14 cellular contexts compared by ENCODE assay signal in the genomic region with DNA sequence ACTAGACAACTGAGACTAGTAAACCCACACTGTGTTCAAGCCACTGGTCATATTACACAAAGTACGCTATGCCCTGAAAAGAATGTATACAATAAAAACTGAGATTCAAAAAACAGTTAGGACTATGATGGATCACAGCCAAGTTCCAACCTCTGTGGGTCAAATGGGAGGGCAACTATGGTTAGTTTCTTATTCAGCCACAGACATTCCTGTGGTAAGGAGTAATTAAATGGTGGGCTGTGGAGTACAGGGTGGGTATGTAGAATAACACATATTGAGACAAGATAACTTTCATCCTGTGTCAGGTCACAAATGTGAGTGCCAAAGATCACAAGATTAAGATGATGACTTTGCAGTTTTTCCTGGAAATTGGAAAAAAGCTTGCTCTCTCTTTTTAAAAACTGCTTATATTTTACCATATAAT.
DNase-seq lines count a peak whose midpoint lies in the region; ATAC-seq, FAIRE-seq and TF ChIP-seq lines count a peak whose summit lies in the region.
"Had no signal": no experiment of that assay in that cellular context is flagged by ENCODE, and none has a peak within 500 bp of the region (broad histone marks: within the 10 kb centered on the region; RNA-seq: fewer than 3 reads in every experiment).

No MANE protein-coding gene starts in this region.

- H3K9me2 ChIP-seq in SK-N-SH = no peaks in the 10 kb centered on the region

- H3K4me3 ChIP-seq in HepG2 (replicated peaks in 1 of 3; ENCODE audit: insufficient read depth in 1 of 3, low read depth in 2 of 3, low read length in 3 of 3) (no peak overlapping the region), right lobe of liver (no peak overlapping the region), SK-N-SH (ENCODE audit: low read depth in 2 of 2, low read length in 1 of 2) (no peak overlapping the region), fibroblast of villous mesenchyme (ENCODE audit: low read depth, low read length) (no peak overlapping the region)
- H3K4me3 ChIP-seq: tibial artery had no signal

- FAIRE-seq in HepG2 (lab: Jason Lieb, UNC) = no peak

- H3K27me3 ChIP-seq in HepG2 (ENCODE audit: control insufficient read depth in 1 of 2, insufficient read depth in 2 of 2, low read length in 2 of 2) (no peaks in the 10 kb centered on the region), right lobe of liver (no peaks in the 10 kb centered on the region), SK-N-SH (ENCODE audit: insufficient read depth) (no peaks in the 10 kb centered on the region)
- H3K27me3 ChIP-seq: tibial artery had no signal

- POLR2A ChIA-PET in HepG2 (lab: Yijun Ruan, JAX) (no interaction called here), SK-N-SH (lab: Yijun Ruan, JAX) (no interaction called here)
- POLR2A ChIA-PET in activated CD4-positive, alpha-beta T cell treated with anti-CD3 and anti-CD28 coated beads for 36 hours (lab: Charles Lee) = interaction anchor here (0.6 kb wide), 1 partner anchor 469 kb away, joined by 3 read pairs; no protein-coding TSS in a partner anchor

- peaks cover 0 to 4% of the 10 kb centered on the region in 2 experiments; a peak in 1 of 5 replicates for H3K36me3 ChIP-seq in HepG2 (replicated peaks in 1 of 2; ENCODE audit: control insufficient read depth in 1 of 2, insufficient read depth in 2 of 2, low read length in 2 of 2)
- H3K36me3 ChIP-seq in right lobe of liver = no peaks in the 10 kb centered on the region
- H3K36me3 ChIP-seq in SK-N-SH (replicated peaks in 1 of 2; ENCODE audit: control insufficient read depth in 1 of 2, insufficient read depth in 2 of 2, low read length in 1 of 2) = no peaks in the 10 kb centered on the region
- H3K36me3 ChIP-seq: tibial artery had no signal

- peaks cover 15% of the 10 kb centered on the region for H3K36me3 Mint-ChIP-seq in activated CD4-positive, alpha-beta T cell treated with anti-CD3 and anti-CD28 coated beads for 36 hours (ENCODE audit: low read depth)
- H3K36me3 Mint-ChIP-seq in nephron progenitor cell (ENCODE audit: low read depth) = peaks cover 4% of the 10 kb centered on the region

- H3F3A ChIP-seq in SK-N-SH (replicated peaks; ENCODE audit: insufficient read depth) = peaks cover 21% of the 10 kb centered on the region

- no peaks in the 10 kb centered on the region for H3K27me3 Mint-ChIP-seq in activated CD4-positive, alpha-beta T cell treated with anti-CD3 and anti-CD28 coated beads for 36 hours
- H3K27me3 Mint-ChIP-seq in nephron progenitor cell (ENCODE audit: low read depth, poor library complexity) = no peaks in the 10 kb centered on the region
- H3K27me3 Mint-ChIP-seq: T-cell had no signal

- no TSS peak for BruUV-seq in HepG2 (replicated peaks; lab: Mats Ljungman, UMichigan)

- H3K9me3 ChIP-seq in HepG2 (ENCODE audit: low read length) = no peaks in the 10 kb centered on the region
- H3K9me3 ChIP-seq in right lobe of liver = no peaks in the 10 kb centered on the region
- no peaks in the 10 kb centered on the region for H3K9me3 ChIP-seq in SK-N-SH
- H3K9me3 ChIP-seq: tibial artery had no signal

- no peak overlapping the region for H3K4me2 ChIP-seq in HepG2 (ENCODE audit: low read depth, low read length)
- H3K4me2 ChIP-seq in SK-N-SH = peak overlapping the region; percentile 34

- intact Hi-C loops in HepG2 (cut with micrococcal nuclease; ENCODE audit: unreplicated experiment) (no loop called here), right lobe of liver (cut with DNase I) (no loop called here)
- intact Hi-C loops in activated CD4-positive, alpha-beta T cell treated with anti-CD3 and anti-CD28 coated beads for 36 hours (cut with DNase I, micrococcal nuclease) = no loop called here

- H3K79me2 ChIP-seq in HepG2 (ENCODE audit: insufficient read depth, low read length) (no peaks in the 10 kb centered on the region), SK-N-SH (ENCODE audit: insufficient read depth) (no peaks in the 10 kb centered on the region)

- no peak for TF ChIP-seq POLR2A in HepG2 (IDR thresholded peaks at IDR 0.05; ENCODE audit: insufficient read depth in 1 of 2, low read depth in 2 of 2, low read length in 2 of 2)
- TF ChIP-seq POLR2A in right lobe of liver (IDR thresholded peaks at IDR 0.05) = no peak

- H3K9me3 Mint-ChIP-seq in activated CD4-positive, alpha-beta T cell treated with anti-CD3 and anti-CD28 coated beads for 36 hours (ENCODE audit: low read depth) = no peaks in the 10 kb centered on the region
- no peaks in the 10 kb centered on the region for H3K9me3 Mint-ChIP-seq in nephron progenitor cell
- H3K9me3 Mint-ChIP-seq: neural crest cell had no signal

- H3K4me3 Mint-ChIP-seq in activated CD4-positive, alpha-beta T cell treated with anti-CD3 and anti-CD28 coated beads for 36 hours = no peak overlapping the region
- no peak overlapping the region for H3K4me3 Mint-ChIP-seq in nephron progenitor cell
- H3K4me3 Mint-ChIP-seq: neural crest cell, T-cell had no signal

- H3K27ac Mint-ChIP-seq in activated CD4-positive, alpha-beta T cell treated with anti-CD3 and anti-CD28 coated beads for 36 hours = no peak overlapping the region
- no peak overlapping the region for H3K27ac Mint-ChIP-seq in nephron progenitor cell
- H3K27ac Mint-ChIP-seq: T-cell had no signal

- H4K20me1 ChIP-seq in HepG2 (ENCODE audit: insufficient read depth, low read length) (no peaks in the 10 kb centered on the region), SK-N-SH (ENCODE audit: insufficient read depth) (0 out of 2 replicates have a peak, but pooled peaks cover 4% of the 10 kb centered on the region)

- 90% methylated on average over 1 of the region's 1 CpG for whole genome bisulfite sequencing in HepG2 (ENCODE audit: low lambda C conversion rate)
- WGBS in right lobe of liver (ENCODE audit: insufficient coverage, low coverage, low lambda C conversion rate, missing lambda C conversion rate) = 89% methylated on average over 1 of the region's 1 CpG
- 44% methylated on average over 1 of the region's 1 CpG for WGBS in SK-N-SH (ENCODE audit: low lambda C conversion rate)

- in situ Hi-C loops in HepG2 (cut with HindIII; ENCODE audit: extremely low pct_ligation_motif_present, low pct_unique_long_range_greater_than_20kb) = no loop called here

- H2AFZ ChIP-seq in HepG2 (ENCODE audit: low read length) = no peak overlapping the region
- H2AFZ ChIP-seq in SK-N-SH (ENCODE audit: low read depth) = no peak overlapping the region

- H3K4me1 ChIP-seq in HepG2 (ENCODE audit: insufficient read depth, low read length) (peaks cover 19% of the 10 kb centered on the region), right lobe of liver (peaks cover 0 to 6% (median 0%) of the 10 kb centered on the region in 4 donors), SK-N-SH (ENCODE audit: control insufficient read depth in 1 of 2, insufficient read depth in 2 of 2, low read depth in 1 of 2, low read length in 1 of 2) (peaks cover 0 to 13% of the 10 kb centered on the region in 2 experiments; a peak in 2 of 4 replicates)

- CTCF ChIA-PET in HepG2 (lab: Yijun Ruan, JAX; ENCODE audit: low intra/inter-chr PET ratio, low total read pairs) = no interaction called here
- CTCF ChIA-PET in SK-N-SH (lab: Yijun Ruan, JAX) = interaction anchor here (1.1 to 1.4 kb wide), 2 partner anchors 22 to 30 kb away, joined by 3 to 4 read pairs; no protein-coding TSS in a partner anchor
- CTCF ChIA-PET in activated CD4-positive, alpha-beta T cell treated with anti-CD3 and anti-CD28 coated beads for 36 hours (lab: Charles Lee) = no interaction called here

- ATAC-seq in HepG2 = peak; percentile 57; the same call in 2 of the 3 replicates
- no peak for ATAC-seq in right lobe of liver
- no peak for ATAC-seq in activated CD4-positive, alpha-beta T cell treated with anti-CD3 and anti-CD28 coated beads for 36 hours
- ATAC-seq: T-cell had no signal

- TF ChIP-seq EP300 in HepG2 (IDR thresholded peaks at IDR 0.05; ENCODE audit: low read depth in 2 of 2, low read length in 2 of 2) = peak in 1 of 2 experiments; percentile 49; a peak in 1 of 4 replicates
- TF ChIP-seq EP300 in HepG2 (CRISPR knock-in tag; IDR thresholded peaks at IDR 0.05; ENCODE audit: borderline replicate concordance) = peak; percentile 24; the same call in 1 of the 2 replicates
- TF ChIP-seq EP300 in SK-N-SH (IDR thresholded peaks at IDR 0.05; ENCODE audit: borderline replicate concordance in 1 of 2, low read depth in 1 of 2, low read length in 1 of 2) = peak in 1 of 2 experiments; percentile 51; a peak in 1 of 4 replicates

- H3K9ac ChIP-seq in HepG2 (ENCODE audit: insufficient read depth, low read depth, low read length) (no peak overlapping the region), SK-N-SH (no peak overlapping the region)

- peak; percentile 80 for DNase-seq in HepG2 (ENCODE audit: low spot score)
- no peak for DNase-seq in right lobe of liver
- no peak for DNase-seq in SK-N-SH
- DNase-seq in fibroblast of villous mesenchyme (ENCODE audit: low read depth) = peak; percentile 95
- no peak for DNase-seq in activated CD4-positive, alpha-beta T cell treated with anti-CD3 and anti-CD28 coated beads for 36 hours
- DNase-seq in activated CD4-positive, alpha-beta T cell treated with anti-CD3 and anti-CD28 coated beads, Interleukin-2, amount 50 U/mL, for 1 hour = no peak
- no peak for DNase-seq in nephron progenitor cell
- DNase-seq in GOT3 (lab: John Stamatoyannopoulos, UW) = no peak
- DNase-seq: AML-193, cerebellar nuclear complex, NCI-H345, T-cell, tibial artery had no signal

- TF ChIP-seq CTCF in HepG2 (CRISPR knock-in tag; IDR thresholded peaks at IDR 0.05) (no peak), right lobe of liver (IDR thresholded peaks at IDR 0.05) (no peak), SK-N-SH (IDR thresholded peaks at IDR 0.05) (no peak), fibroblast of villous mesenchyme (IDR thresholded peaks at IDR 0.05; ENCODE audit: insufficient read depth, low read depth, low read length) (no peak), nephron progenitor cell (IDR thresholded peaks at IDR 0.05) (no peak)

- peak overlapping the region; percentile 55 for H3K27ac ChIP-seq in HepG2 (ENCODE audit: extremely low read length, insufficient read depth, low read length)
- no peak overlapping the region for H3K27ac ChIP-seq in right lobe of liver
- no peak overlapping the region; a peak in 1 of 4 replicates for H3K27ac ChIP-seq in SK-N-SH (ENCODE audit: low read depth in 2 of 2, low read length in 1 of 2)
- H3K27ac ChIP-seq: tibial artery had no signal

- TF ChIP-seq RAD21 in HepG2 (CRISPR knock-in tag; IDR thresholded peaks at IDR 0.05) (no peak), SK-N-SH (IDR thresholded peaks at IDR 0.05; ENCODE audit: low read length) (no peak)

- no peaks in the 10 kb centered on the region for H3K4me1 Mint-ChIP-seq in activated CD4-positive, alpha-beta T cell treated with anti-CD3 and anti-CD28 coated beads for 36 hours
- H3K4me1 Mint-ChIP-seq in nephron progenitor cell = no peaks in the 10 kb centered on the region
- H3K4me1 Mint-ChIP-seq: neural crest cell, T-cell had no signal

TF ChIP-seq in HepG2, 621 proteins besides CTCF, POLR2A, EP300 and RAD21 (continues in another document):
- TF ChIP-seq SIX4 (CRISPR knock-in tag; IDR thresholded peaks at IDR 0.05) (0 out of 2 replicates have a peak, but pooled peaks have one; percentile 37), KDM5A (IDR thresholded peaks at IDR 0.05; ENCODE audit: borderline replicate concordance, low read length) (no peak)

Comparison
In these comparisons a context has a peak if more than half of its experiments do, and no peak if none do; other contexts are left out.
1. DNase-seq: peak in HepG2 (single experiment) and fibroblast of villous mesenchyme (single experiment); none in right lobe of liver (0 of 3), SK-N-SH (single experiment), activated CD4-positive, alpha-beta T cell treated with anti-CD3 and anti-CD28 coated beads for 36 hours (single experiment), activated CD4-positive, alpha-beta T cell treated with anti-CD3 and anti-CD28 coated beads, Interleukin-2, amount 50 U/mL, for 1 hour (single experiment), nephron progenitor cell (single experiment) and GOT3 (single experiment).
2. Of the 25 proteins assayed by ChIP-seq in both HepG2 and SK-N-SH: peak only in HepG2: none; only in SK-N-SH: JUND, NFIC, PBX3, POLR2AphosphoS5, RXRA, SIN3A and 2 more; in both: none; in neither: 16; mixed calls (peak in some experiments, not most) for 1.